28 cellular contexts compared by ENCODE assay signal in the genomic region with DNA sequence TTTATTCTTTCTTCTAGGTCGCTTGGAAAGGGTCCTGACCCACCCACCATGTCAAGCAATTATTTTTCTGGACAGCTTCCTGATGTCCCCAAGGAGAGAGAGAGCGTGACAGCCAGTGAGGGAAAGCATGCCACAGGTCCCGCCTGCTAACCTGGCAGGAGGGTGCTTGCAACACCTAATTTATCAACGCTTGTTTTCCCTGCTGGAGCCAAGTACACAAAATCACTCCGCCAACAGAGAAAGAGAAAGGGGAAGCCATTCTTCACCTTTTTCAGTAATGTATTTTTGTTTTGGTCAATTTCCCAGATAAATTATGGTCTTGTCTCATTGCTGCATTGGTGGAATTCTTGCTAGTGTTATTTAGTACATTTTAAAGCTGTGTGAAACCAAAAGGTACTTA.
DNase-seq lines count a peak whose midpoint lies in the region; FAIRE-seq and TF ChIP-seq lines count a peak whose summit lies in the region.
"Had no signal": no experiment of that assay in that cellular context is flagged by ENCODE, and none has a peak within 500 bp of the region (broad histone marks: within the 10 kb centered on the region; RNA-seq: fewer than 3 reads in every experiment).

No MANE protein-coding gene starts in this region.

- no peak overlapping the region for H2BK12ac ChIP-seq in H1 (ENCODE audit: low read depth, low read length)

- H4K20me1 ChIP-seq in H1 (replicated peaks in 1 of 2; ENCODE audit: control insufficient read depth in 1 of 2, insufficient read depth in 2 of 2, low read length in 2 of 2), result no peaks in the 10 kb centered on the region

- no peak overlapping the region for H3K23ac ChIP-seq in H1 (ENCODE audit: insufficient read length)

- CTCF ChIA-PET in H1 (lab: Charles Lee; ENCODE audit: partially characterized antibody), result interaction anchor here (0.9 to 1.4 kb wide), 3 partner anchors 30 to 375 kb away, joined by 3 to 4 read pairs (median 3); no protein-coding TSS in a partner anchor

- POLR2A ChIA-PET in H1 (lab: Charles Lee; ENCODE audit: partially characterized antibody), result interaction anchor here (0.6 kb wide), 1 partner anchor 145 kb away, joined by 3 read pairs; no protein-coding TSS in a partner anchor

- no peaks in the 10 kb centered on the region for H3K27me3 ChIP-seq in H1 (replicated peaks in 1 of 4; ENCODE audit: control insufficient read depth in 3 of 4, extremely low read depth in 1 of 4, insufficient read depth in 3 of 4, low read length in 3 of 4)
- H3K27me3 ChIP-seq: colonic mucosa, gastrocnemius medialis, thyroid gland had no signal

- no peak for TF ChIP-seq EP300 in H1 (IDR thresholded peaks at IDR 0.05; ENCODE audit: borderline replicate concordance in 1 of 2, low read depth in 2 of 2, low read length in 2 of 2)

- H2BK5ac ChIP-seq in H1 (ENCODE audit: low read depth, low read length), result no peak overlapping the region

- no peak for TF ChIP-seq POLR2A in H1 (IDR thresholded peaks at IDR 0.05; ENCODE audit: control extremely low read depth in 1 of 2, low read depth in 2 of 2, low read length in 2 of 2)

- FAIRE-seq in H1 (lab: Jason Lieb, UNC), result no peak
- FAIRE-seq: bronchial epithelial cell, GM12892, islet of Langerhans had no signal

- H3K4me3 ChIP-seq in H1 (ENCODE audit: extremely low read depth in 1 of 4, insufficient read depth in 2 of 4, low read depth in 3 of 4, low read length in 4 of 4), result no peak overlapping the region
- H3K4me3 ChIP-seq: colonic mucosa, esophagus squamous epithelium, gastrocnemius medialis, lower lobe of right lung, smooth muscle cell, thyroid gland had no signal

- no peak overlapping the region for H2AK5ac ChIP-seq in H1 (ENCODE audit: low read depth, low read length)

- H3K56ac ChIP-seq in H1 (replicated peaks; ENCODE audit: insufficient read length, low read depth, low read length), result no peak overlapping the region

- no peak overlapping the region for H3K4ac ChIP-seq in H1 (replicated peaks; ENCODE audit: insufficient read length, low read depth, low read length)

- no peak overlapping the region for H4K8ac ChIP-seq in H1 (ENCODE audit: extremely low read depth, insufficient read depth, low read length)

- 77% methylated on average over 5 of the region's 5 CpGs; no CpG with 5 or more reads in 1 of the 2 experiments for WGBS in H1 (ENCODE audit: extremely low coverage in 1 of 2, insufficient coverage in 1 of 2, insufficient read length in 1 of 2, insufficient replicate concordance in 2 of 2, low coverage in 1 of 2, low lambda C conversion rate in 2 of 2, missing lambda C conversion rate in 1 of 2), 2 experiments

- H2BK20ac ChIP-seq in H1 (ENCODE audit: low read length), result no peak overlapping the region

- H2AFZ ChIP-seq in H1 (ENCODE audit: low read length), result no peak overlapping the region

- peaks cover 12 to 14% of the 10 kb centered on the region in 2 experiments for H3K9me3 ChIP-seq in H1 (ENCODE audit: insufficient read depth in 2 of 2, low read depth in 1 of 2, low read length in 1 of 2)
- H3K9me3 ChIP-seq: BE2C, colonic mucosa, esophagus squamous epithelium, gastrocnemius medialis, lower lobe of right lung, SK-N-SH, thyroid gland had no signal

- no peak overlapping the region for H2BK120ac ChIP-seq in H1 (replicated peaks; ENCODE audit: low read depth, low read length)

- no peaks in the 10 kb centered on the region for H3K79me1 ChIP-seq in H1 (ENCODE audit: low read depth, low read length)

- H3K23me2 ChIP-seq in H1 (ENCODE audit: low read depth, low read length), result peaks cover 4% of the 10 kb centered on the region; the same call in 1 of the 2 replicates

- no peak overlapping the region for H3K18ac ChIP-seq in H1 (ENCODE audit: extremely low read depth, low read length)

- H3K4me2 ChIP-seq in H1 (ENCODE audit: insufficient read depth in 1 of 2, low read depth in 2 of 2, low read length in 2 of 2), result no peak overlapping the region
- H3K4me2 ChIP-seq: SK-N-SH, smooth muscle cell had no signal

- no peak overlapping the region for H2BK15ac ChIP-seq in H1 (ENCODE audit: low read length)

- no peaks in the 10 kb centered on the region for H3K79me2 ChIP-seq in H1 (ENCODE audit: control insufficient read depth in 1 of 2, insufficient read depth in 2 of 2, low read length in 2 of 2)

- DNase-seq in NCI-H1417 (lab: John Stamatoyannopoulos, UW) (peak in 2 of 3 experiments; percentile 13 to 50), NCI-H1417 treated with DMSO at 0.1 percent for 48 hours (lab: John Stamatoyannopoulos, UW) (no peak), NCI-H345 (lab: John Stamatoyannopoulos, UW) (peak; percentile 73), H1 (ENCODE audit: low read depth in 1 of 2, low spot score in 2 of 2) (no peak), renal cortical epithelial cell (ENCODE audit: low read depth) (peak; percentile 13), OCI-M2 (lab: John Stamatoyannopoulos, UW; ENCODE audit: unreplicated experiment) (no peak), MV-4-11 (lab: John Stamatoyannopoulos, UW) (no peak), NCI-H2081 treated with DMSO at 0.1 percent for 48 hours (lab: John Stamatoyannopoulos, UW) (no peak)
- DNase-seq: activated B cell treated with CpG ODN at 0.5 μM for 24 hours; activated CD4-positive, alpha-beta memory T cell treated with anti-CD3 and anti-CD28 coated beads for 36 hours; activated gamma-delta T cell; BE2C; colonic mucosa; COR-L47; effector memory CD8-positive, alpha-beta T cell; esophagus squamous epithelium; gastrocnemius medialis; KG1; lower lobe of right lung; SK-N-SH; stimulated activated CD4-positive, alpha-beta T cell treated with anti-CD3 and anti-CD28 coated beads, Interleukin-4, amount 100 ng/mL, for 24 hours; stimulated activated naive CD8-positive, alpha-beta T cell treated with anti-CD3 and anti-CD28 coated beads, Interleukin-15, Interleukin-2, amounts not matched to agents 100 U/mL and 50 U/mL, for 24 hours had no signal

- no peak overlapping the region for H3K9ac ChIP-seq in H1 (replicated peaks in 1 of 4; ENCODE audit: extremely low read depth in 1 of 4, low read depth in 3 of 4, low read length in 3 of 4)
- H3K9ac ChIP-seq: SK-N-SH had no signal

- H4K91ac ChIP-seq in H1 (replicated peaks; ENCODE audit: insufficient read length, low read length), result no peak overlapping the region

- H3K4me1 ChIP-seq in H1 (replicated peaks in 1 of 4; ENCODE audit: control insufficient read depth in 3 of 4, insufficient read depth in 4 of 4, low read length in 3 of 4), result peaks cover 3 to 11% (median 4%) of the 10 kb centered on the region in 4 experiments; a peak in 5 of 7 replicates
- H3K4me1 ChIP-seq: BE2C, colonic mucosa, gastrocnemius medialis had no signal

- H4K5ac ChIP-seq in H1 (ENCODE audit: insufficient read length, low read depth, low read length), result no peak overlapping the region

- no peak overlapping the region for H3K14ac ChIP-seq in H1 (ENCODE audit: insufficient read length)

- no peak for TF ChIP-seq RAD21 in H1 (IDR thresholded peaks at IDR 0.05 in 1 of 2, conservative IDR thresholded peaks at IDR 0.05 in 1 of 2; ENCODE audit: low read depth in 2 of 2, low read length in 2 of 2)

- no peak overlapping the region for H3K27ac ChIP-seq in H1 (ENCODE audit: low read depth, low read length)
- H3K27ac ChIP-seq: colonic mucosa, esophagus squamous epithelium, gastrocnemius medialis, lower lobe of right lung, RWPE1, thyroid gland had no signal

- no peak for TF ChIP-seq CTCF in H1 (IDR thresholded peaks at IDR 0.05; ENCODE audit: control extremely low read depth in 1 of 3, insufficient read depth in 1 of 3, low read depth in 1 of 3, low read length in 3 of 3)

- H3K36me3 ChIP-seq in H1 (ENCODE audit: control insufficient read depth in 2 of 4, insufficient read depth in 4 of 4, low read length in 3 of 4), result no peaks in the 10 kb centered on the region
- H3K36me3 ChIP-seq: BE2C, colonic mucosa, esophagus squamous epithelium, gastrocnemius medialis, lower lobe of right lung, thyroid gland had no signal

TF ChIP-seq in H1, 55 proteins besides CTCF, POLR2A, EP300 and RAD21:
- TF ChIP-seq KDM5A (IDR thresholded peaks at IDR 0.05; ENCODE audit: low read length) (no peak), TBP (IDR thresholded peaks at IDR 0.05; ENCODE audit: low read depth, low read length) (no peak), BCL11A (IDR thresholded peaks at IDR 0.05; ENCODE audit: low read depth in 2 of 2, low read length in 2 of 2) (no peak)
- TF ChIP-seq, protein P1, sequence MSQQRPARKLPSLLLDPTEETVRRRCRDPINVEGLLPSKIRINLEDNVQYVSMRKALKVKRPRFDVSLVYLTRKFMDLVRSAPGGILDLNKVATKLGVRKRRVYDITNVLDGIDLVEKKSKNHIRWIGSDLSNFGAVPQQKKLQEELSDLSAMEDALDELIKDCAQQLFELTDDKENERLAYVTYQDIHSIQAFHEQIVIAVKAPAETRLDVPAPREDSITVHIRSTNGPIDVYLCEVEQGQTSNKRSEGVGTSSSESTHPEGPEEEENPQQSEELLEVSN (IDR thresholded peaks at IDR 0.05), result 0 out of 2 replicates have a peak, but pooled peaks have one; percentile 19
TF ChIP-seq in H1: peak in this region for 1.

Comparison
In these comparisons a context has a peak if more than half of its experiments do, and no peak if none do; other contexts are left out.
1. DNase-seq: peak in NCI-H1417 (2 of 3), NCI-H345 (single experiment) and renal cortical epithelial cell (single experiment); none in NCI-H1417 treated with DMSO at 0.1 percent for 48 hours (single experiment), H1 (0 of 2), OCI-M2 (single experiment), MV-4-11 (single experiment) and NCI-H2081 treated with DMSO at 0.1 percent for 48 hours (single experiment).